In the genomic region with DNA sequence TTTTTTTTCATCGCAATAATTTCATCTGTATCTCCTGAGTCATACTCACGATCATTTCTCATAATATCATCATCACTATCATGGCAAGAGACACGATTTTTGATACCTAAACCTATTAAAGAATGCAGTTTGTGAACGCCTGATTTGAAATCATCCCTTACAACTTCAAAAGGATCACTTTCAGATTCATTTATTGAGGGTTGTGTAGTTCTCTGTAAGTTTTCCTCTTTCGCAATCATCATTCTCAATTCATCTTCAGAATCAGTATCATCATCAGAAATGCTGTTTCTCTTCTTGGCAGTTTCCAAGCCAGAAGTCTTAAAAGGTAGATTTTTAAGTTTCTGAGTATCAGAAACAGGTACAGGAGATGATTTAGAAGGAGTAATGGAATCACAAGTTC, we compare ENCODE assay signal across 1 cellular context.
TF ChIP-seq lines count a peak whose summit lies in the region.

No MANE protein-coding gene starts in this region.

TF ChIP-seq in HepG2, 621 proteins besides CTCF, POLR2A, EP300 and RAD21:
- TF ChIP-seq CEBPB (IDR thresholded peaks at IDR 0.05; ENCODE audit: borderline replicate concordance, low read depth, low read length) (peak; percentile 64; the same call in 1 of the 2 replicates), RXRA (CRISPR knock-in tag; IDR thresholded peaks at IDR 0.05) (no peak), SETDB1 (CRISPR knock-in tag; IDR thresholded peaks at IDR 0.05; ENCODE audit: borderline replicate concordance) (no peak), ZNF704 (CRISPR knock-in tag; IDR thresholded peaks at IDR 0.05; ENCODE audit: borderline replicate concordance) (no peak), FOSL1 (CRISPR knock-in tag; IDR thresholded peaks at IDR 0.05; ENCODE audit: borderline replicate concordance) (no peak), ZNF138 (CRISPR knock-in tag; IDR thresholded peaks at IDR 0.05; ENCODE audit: low read depth) (no peak), RELA (CRISPR knock-in tag; IDR thresholded peaks at IDR 0.05) (no peak)
